Comparison of ENCODE assay signal across 7 cellular contexts in the genomic region with DNA sequence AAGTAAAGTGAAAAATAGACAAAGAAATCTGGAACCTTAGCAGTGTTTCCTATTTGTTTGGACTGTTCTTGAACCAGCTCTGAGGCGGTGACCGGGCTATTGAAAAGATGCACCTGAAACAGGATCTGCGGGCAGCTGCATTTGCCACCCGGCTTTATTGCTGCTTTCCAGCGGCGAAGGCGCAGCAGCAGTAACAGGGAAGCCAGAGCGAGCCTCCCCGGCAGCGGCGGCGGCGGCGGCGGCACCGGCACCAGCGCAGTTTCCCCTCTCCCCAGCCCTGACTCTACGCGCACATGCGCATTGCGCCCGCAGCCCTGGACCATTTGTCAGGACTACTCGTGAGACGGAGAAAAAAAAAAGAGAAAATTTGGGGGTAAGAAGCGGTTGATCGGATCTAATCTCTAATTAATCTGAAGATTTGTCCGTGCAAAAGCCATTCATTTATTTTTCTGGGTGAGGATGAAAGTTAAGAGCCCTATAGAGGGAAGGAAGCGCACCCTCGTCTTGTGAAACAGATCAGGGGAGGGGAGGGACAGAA. TPM values are rescaled to one million over a fixed set of nuclear protein-coding genes. Genes with fewer than 3 reads are reported as not detected.
DNase-seq lines count a peak whose midpoint lies in the region; ATAC-seq and TF ChIP-seq lines count a peak whose summit lies in the region.

L3MBTL3 (plus strand) TSS at position 290 of the 538 bp plus-strand sequence. CDS start 24,119 bp downstream, outside the sequence.

- H3K4me3 ChIP-seq in WI38 (ENCODE audit: low read depth, low read length) (peak within 1 kb of the TSS; percentile 93), mammary epithelial cell (replicated peaks in 1 of 3; ENCODE audit: insufficient read depth in 1 of 3, low read depth in 2 of 3, low read length in 3 of 3) (peak within 1 kb of the TSS; percentile 73 to 86 (median 75)), skin epidermis (peak within 1 kb of the TSS; percentile 58 to 91 (median 80))

- peak within 1 kb of the TSS; percentile 95 for H2AFZ ChIP-seq in mammary epithelial cell (ENCODE audit: low read depth, low read length)

- dilution Hi-C loops in mammary epithelial cell (cut with HindIII; ENCODE audit: low sequenced_read_pairs), result no loop called here

- no TSS peak for BruUV-seq in mammary epithelial cell (replicated peaks; lab: Mats Ljungman, UMichigan)

- H3K9ac ChIP-seq in mammary epithelial cell (ENCODE audit: insufficient read depth, low read length), result peak within 1 kb of the TSS; percentile 62

- peak within 1 kb of the TSS; percentile 26 for H3K27ac ChIP-seq in mammary epithelial cell (ENCODE audit: insufficient read depth, low read depth, low read length)
- peak within 1 kb of the TSS in 20 of 21 experiments; percentile 45 to 90 (median 76) for H3K27ac ChIP-seq in skin epidermis

- H3K4me1 ChIP-seq in mammary epithelial cell (ENCODE audit: insufficient read depth, low read length), result peaks cover 8% of the 10 kb centered on the region

- DNase-seq in NCI-H2171 (lab: John Stamatoyannopoulos, UW) (peak; percentile 28), mammary epithelial cell (peak; percentile 81), iPS-NIHi7 (ENCODE audit: extremely low spot score) (peak; percentile 93)

- peak; percentile 43 for ATAC-seq in GM18858 (IDR thresholded peaks at IDR 0.05; ENCODE audit: unreplicated experiment)
- peak; percentile 55 for ATAC-seq in HG03039 (IDR thresholded peaks at IDR 0.05; ENCODE audit: unreplicated experiment)

- H3K4me2 ChIP-seq in mammary epithelial cell (ENCODE audit: insufficient read depth, low read depth, low read length), result peak within 1 kb of the TSS; percentile 78

- no peaks in the 10 kb centered on the region for H3K27me3 ChIP-seq in mammary epithelial cell (ENCODE audit: insufficient read depth, low read length)

- WGBS in mammary epithelial cell (ENCODE audit: low coverage, missing lambda C conversion rate), result 4% methylated on average over 26 of the region's 29 CpGs

- no peaks in the 10 kb centered on the region for H4K20me1 ChIP-seq in mammary epithelial cell (ENCODE audit: insufficient read depth, low read length)

- in situ Hi-C loops in mammary epithelial cell (cut with MboI; ENCODE audit: low sequenced_read_pairs in 2 of 2), result loop anchor here in 1 of 2 donors (25.0 kb wide), 1 partner anchor 406 kb away; no protein-coding TSS in a partner anchor

- CTCF ChIA-PET in mammary epithelial cell (lab: Charles Lee; ENCODE audit: low non-redundant PET), result no interaction called here

- H3K9me3 ChIP-seq in mammary epithelial cell (replicated peaks; ENCODE audit: insufficient read depth, low read length), result no peaks in the 10 kb centered on the region

- intact Hi-C loops in mammary epithelial cell (cut with micrococcal nuclease), result no loop called here

- TF ChIP-seq CTCF in WI38 (IDR thresholded peaks at IDR 0.05; ENCODE audit: low read depth, low read length), result no peak
- no peak for TF ChIP-seq CTCF in mammary epithelial cell (conservative IDR thresholded peaks at IDR 0.05 in 1 of 2, IDR thresholded peaks at IDR 0.05 in 1 of 2; ENCODE audit: extremely low read depth in 1 of 2, insufficient read depth in 1 of 2, low read depth in 1 of 2, low read length in 2 of 2)

- H3K36me3 ChIP-seq in mammary epithelial cell (ENCODE audit: insufficient read depth, low read length), result no peaks in the 10 kb centered on the region

- peaks cover 20% of the 10 kb centered on the region for H3K79me2 ChIP-seq in mammary epithelial cell (ENCODE audit: insufficient read depth, low read length)

RNA-seq across cellular contexts. Expression of gene L3MBTL3, which starts in this region (rescaled TPM):
- total RNA-seq in mammary epithelial cell, result 1 to 10 TPM; 5.0 to 8.9 TPM
- 5.6 TPM for polyA plus RNA-seq in mammary epithelial cell
- 20.1 TPM for polyA minus RNA-seq in mammary epithelial cell

Comparison
In these comparisons a context has a peak if more than half of its experiments do, and no peak if none do; other contexts are left out.
1. Peak in every context shown above with its lines: DNase-seq, ATAC-seq, H3K4me3 ChIP-seq and H3K27ac ChIP-seq.
2. DNase-seq: peak in every context shown above with its lines; median percentile 93 in iPS-NIHi7; 81 in mammary epithelial cell; 28 in NCI-H2171.